ENCODE assay signal across 1 cellular context in the genomic region with DNA sequence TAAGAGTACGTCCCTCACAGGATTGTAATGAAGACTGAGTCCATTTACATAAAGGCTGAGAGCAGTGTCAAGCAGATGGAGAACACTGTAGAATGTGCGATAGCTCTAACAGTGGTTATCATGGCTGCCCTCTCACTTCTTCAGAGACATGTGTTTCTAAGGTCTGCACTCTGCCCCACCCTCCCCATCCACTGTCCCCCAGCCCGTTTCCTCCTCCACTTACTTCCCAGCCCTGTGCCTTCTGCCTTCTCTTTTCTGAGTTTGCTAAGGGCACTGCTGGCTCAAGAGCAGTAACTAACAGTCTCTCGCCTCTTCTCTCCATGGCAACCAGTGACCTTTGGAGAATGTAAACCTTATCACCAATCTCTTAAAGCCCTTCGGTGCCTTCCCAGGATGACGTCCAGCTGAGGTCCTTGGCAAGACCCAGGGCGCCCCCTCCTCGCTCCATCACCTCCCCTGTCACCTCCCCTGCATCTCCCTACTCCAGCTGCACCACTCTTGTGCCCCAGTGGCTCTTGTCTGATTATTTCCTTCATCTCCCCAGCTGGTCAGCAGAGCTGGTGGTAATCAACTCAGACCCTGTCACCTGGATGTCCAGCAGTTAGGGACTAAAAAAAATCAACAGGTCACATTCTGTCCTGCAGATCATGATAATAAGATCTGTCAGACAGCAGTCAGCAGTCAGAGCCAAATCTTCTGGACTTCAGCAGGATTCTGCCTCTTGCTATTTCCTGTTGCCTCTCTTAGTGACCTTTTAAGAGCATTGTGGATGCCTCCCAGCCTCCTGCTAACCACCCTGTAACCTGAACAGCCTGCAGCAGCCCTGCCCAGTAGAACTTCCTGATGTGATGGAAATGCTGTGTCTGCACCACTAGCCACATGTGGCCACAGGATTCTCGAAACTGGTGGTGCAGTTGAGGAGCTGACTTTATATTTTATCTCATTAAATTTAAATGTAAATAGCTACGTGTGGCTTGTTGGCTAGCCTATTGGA.
TF ChIP-seq lines count a peak whose summit lies in the region.

No MANE protein-coding gene starts in this region.

TF ChIP-seq in SK-N-SH, 30 proteins besides CTCF, POLR2A, EP300 and RAD21 (continued from another document):
- TF ChIP-seq, protein P1, sequence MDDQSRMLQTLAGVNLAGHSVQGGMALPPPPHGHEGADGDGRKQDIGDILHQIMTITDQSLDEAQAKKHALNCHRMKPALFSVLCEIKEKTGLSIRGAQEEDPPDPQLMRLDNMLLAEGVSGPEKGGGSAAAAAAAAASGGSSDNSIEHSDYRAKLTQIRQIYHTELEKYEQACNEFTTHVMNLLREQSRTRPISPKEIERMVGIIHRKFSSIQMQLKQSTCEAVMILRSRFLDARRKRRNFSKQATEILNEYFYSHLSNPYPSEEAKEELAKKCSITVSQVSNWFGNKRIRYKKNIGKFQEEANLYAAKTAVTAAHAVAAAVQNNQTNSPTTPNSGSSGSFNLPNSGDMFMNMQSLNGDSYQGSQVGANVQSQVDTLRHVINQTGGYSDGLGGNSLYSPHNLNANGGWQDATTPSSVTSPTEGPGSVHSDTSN (IDR thresholded peaks at IDR 0.05) = peak; percentile 63
- TF ChIP-seq RFX5 (IDR thresholded peaks at IDR 0.05; ENCODE audit: low read length) (peak; percentile 49; the same call in 1 of the 2 replicates), TAF1 (IDR thresholded peaks at IDR 0.05; ENCODE audit: borderline replicate concordance, low read depth, low read length) (no peak)
- TF ChIP-seq, protein P2, sequence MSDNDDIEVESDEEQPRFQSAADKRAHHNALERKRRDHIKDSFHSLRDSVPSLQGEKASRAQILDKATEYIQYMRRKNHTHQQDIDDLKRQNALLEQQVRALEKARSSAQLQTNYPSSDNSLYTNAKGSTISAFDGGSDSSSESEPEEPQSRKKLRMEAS (IDR thresholded peaks at IDR 0.05; ENCODE audit: low read depth) = no peak
TF ChIP-seq in SK-N-SH: peak in this region for 4.
